ENCODE assay signal across 21 cellular contexts in genomic region chr1:62682531-62682930, GRCh38. TPM values are rescaled to one million over a fixed set of nuclear protein-coding genes. Genes with fewer than 3 reads are reported as not detected.
A peak's percentile ranks its signal among the peaks of the same experiment; 100 is the strongest.
DNase-seq lines count a peak whose midpoint lies in the region; ATAC-seq, FAIRE-seq and TF ChIP-seq lines count a peak whose summit lies in the region.
"Had no signal": no experiment of that assay in that cellular context is flagged by ENCODE, and none has a peak within 500 bp of the region (broad histone marks: within the 10 kb centered on the region; RNA-seq: fewer than 3 reads in every experiment).

No MANE protein-coding gene starts in this region.

- in situ Hi-C loops in HepG2 (cut with HindIII; ENCODE audit: extremely low pct_ligation_motif_present, low pct_unique_long_range_greater_than_20kb): no loop called here

- FAIRE-seq in HepG2 (lab: Jason Lieb, UNC): no peak
- FAIRE-seq: A204.1 had no signal

- no peak overlapping the region for H3K9ac ChIP-seq in HepG2 (ENCODE audit: insufficient read depth, low read depth, low read length)

- POLR2A ChIA-PET in HepG2 (lab: Yijun Ruan, JAX): interaction anchor here (0.6 to 1.4 kb wide), 3 partner anchors 9 to 496 kb away, joined by 3 read pairs; no protein-coding TSS in a partner anchor

- H3K27me3 ChIP-seq in HepG2 (ENCODE audit: control insufficient read depth in 1 of 2, insufficient read depth in 2 of 2, low read length in 2 of 2): no peaks in the 10 kb centered on the region; a peak in 1 of 5 replicates
- no peaks in the 10 kb centered on the region for H3K27me3 ChIP-seq in right lobe of liver
- H3K27me3 ChIP-seq: cardiac muscle cell, esophagus muscularis mucosa, hepatocyte had no signal

- no peak for TF ChIP-seq RAD21 in HepG2 (CRISPR knock-in tag; IDR thresholded peaks at IDR 0.05)

- H3K9me3 Mint-ChIP-seq in stimulated activated effector memory CD8-positive, alpha-beta T cell treated with anti-CD3 and anti-CD28 coated beads, Interleukin-12 subunit alpha, Interleukin-12 subunit beta, amount 100 ng/mL, for 72 hours: no peaks in the 10 kb centered on the region
- H3K9me3 Mint-ChIP-seq: activated naive CD8-positive, alpha-beta T cell treated with anti-CD3 and anti-CD28 coated beads, Interleukin-2, amount 10 ng/mL, durations not matched to agents 7 days and 5 days; activated T-helper 17 cell treated with anti-CD3 and anti-CD28 coated beads, Interleukin-2, amount 50 U/mL, for 72 hours; stimulated activated memory B cell treated with anti-CD40 and anti-IgM and Interleukin-4, amounts not matched to agents 10 μg/mL and 1 μg/mL and 100 μg/mL, for 72 hours had no signal

- H3K4me2 ChIP-seq in HepG2 (ENCODE audit: low read depth, low read length): peak overlapping the region; percentile 33; the same call in 1 of the 2 replicates
- H3K4me2 ChIP-seq: hepatocyte had no signal

- H3K9me3 ChIP-seq in HepG2 (ENCODE audit: low read length): no peaks in the 10 kb centered on the region
- no peaks in the 10 kb centered on the region for H3K9me3 ChIP-seq in right lobe of liver
- H3K9me3 ChIP-seq: esophagus muscularis mucosa had no signal

- peaks cover 3% of the 10 kb centered on the region for H4K20me1 ChIP-seq in HepG2 (ENCODE audit: insufficient read depth, low read length)

- no peak overlapping the region for H3K27ac Mint-ChIP-seq in stimulated activated effector memory CD8-positive, alpha-beta T cell treated with anti-CD3 and anti-CD28 coated beads, Interleukin-12 subunit alpha, Interleukin-12 subunit beta, amount 100 ng/mL, for 72 hours
- H3K27ac Mint-ChIP-seq: activated CD8-positive, alpha-beta memory T cell treated with anti-CD3 and anti-CD28 coated beads, Interleukin-2, amount 10 ng/mL, durations not matched to agents 7 days and 5 days; activated naive CD8-positive, alpha-beta T cell treated with anti-CD3 and anti-CD28 coated beads, Interleukin-2, amount 10 ng/mL, durations not matched to agents 7 days and 5 days; activated T-helper 17 cell treated with anti-CD3 and anti-CD28 coated beads, Interleukin-2, amount 50 U/mL, for 72 hours; stimulated activated memory B cell treated with anti-CD40 and anti-IgM and Interleukin-4, amounts not matched to agents 10 μg/mL and 1 μg/mL and 100 μg/mL, for 72 hours had no signal

- CTCF ChIA-PET in HepG2 (lab: Yijun Ruan, JAX; ENCODE audit: low intra/inter-chr PET ratio, low total read pairs): no interaction called here

- H3K4me1 ChIP-seq in HepG2 (ENCODE audit: insufficient read depth, low read length) (peaks cover 62% of the 10 kb centered on the region), right lobe of liver (peaks cover 0 to 11% (median 3%) of the 10 kb centered on the region in 4 donors)

- H3K36me3 ChIP-seq in HepG2 (replicated peaks in 1 of 2; ENCODE audit: control insufficient read depth in 1 of 2, insufficient read depth in 2 of 2, low read length in 2 of 2): peaks cover 0 to 2% of the 10 kb centered on the region in 2 experiments; a peak in 1 of 5 replicates
- no peaks in the 10 kb centered on the region for H3K36me3 ChIP-seq in right lobe of liver
- H3K36me3 ChIP-seq: cardiac muscle cell, esophagus muscularis mucosa had no signal

- H3K4me3 ChIP-seq in HepG2 (replicated peaks in 1 of 3; ENCODE audit: insufficient read depth in 1 of 3, low read depth in 2 of 3, low read length in 3 of 3) (no peak overlapping the region), right lobe of liver (no peak overlapping the region), foreskin fibroblast (ENCODE audit: low read depth in 1 of 2, low read length in 2 of 2) (no peak overlapping the region)
- H3K4me3 ChIP-seq: cardiac muscle cell, esophagus muscularis mucosa, hepatocyte had no signal

- TF ChIP-seq POLR2A in HepG2 (IDR thresholded peaks at IDR 0.05; ENCODE audit: insufficient read depth in 1 of 2, low read depth in 2 of 2, low read length in 2 of 2) (no peak), right lobe of liver (IDR thresholded peaks at IDR 0.05) (no peak)

- no peak overlapping the region for H3K4me3 Mint-ChIP-seq in stimulated activated effector memory CD8-positive, alpha-beta T cell treated with anti-CD3 and anti-CD28 coated beads, Interleukin-12 subunit alpha, Interleukin-12 subunit beta, amount 100 ng/mL, for 72 hours
- H3K4me3 Mint-ChIP-seq: activated CD8-positive, alpha-beta memory T cell treated with anti-CD3 and anti-CD28 coated beads, Interleukin-2, amount 10 ng/mL, durations not matched to agents 7 days and 5 days; activated naive CD8-positive, alpha-beta T cell treated with anti-CD3 and anti-CD28 coated beads, Interleukin-2, amount 10 ng/mL, durations not matched to agents 7 days and 5 days; activated T-helper 17 cell treated with anti-CD3 and anti-CD28 coated beads, Interleukin-2, amount 50 U/mL, for 72 hours; stimulated activated memory B cell treated with anti-CD40 and anti-IgM and Interleukin-4, amounts not matched to agents 10 μg/mL and 1 μg/mL and 100 μg/mL, for 72 hours had no signal

- DNase-seq in HepG2 (ENCODE audit: low spot score): peak; percentile 39
- DNase-seq in right lobe of liver: no peak
- peak; percentile 46 for DNase-seq in astrocyte of the hippocampus (ENCODE audit: low read depth, low spot score)
- peak; percentile 10 to 41 for DNase-seq in foreskin fibroblast
- DNase-seq in NCI-H446 (lab: John Stamatoyannopoulos, UW): no peak
- DNase-seq in stimulated activated effector memory CD8-positive, alpha-beta T cell treated with anti-CD3 and anti-CD28 coated beads, Interleukin-12 subunit alpha, Interleukin-12 subunit beta, amount 100 ng/mL, for 72 hours (ENCODE audit: low spot score in 2 of 2): no peak
- DNase-seq in NCI-H2171 (lab: John Stamatoyannopoulos, UW): no peak
- no peak for DNase-seq in GM20000 (ENCODE audit: low spot score)
- DNase-seq: activated CD4-positive, alpha-beta T cell treated with anti-CD3 and anti-CD28 coated beads for 4 hours; activated CD8-positive, alpha-beta memory T cell treated with anti-CD3 and anti-CD28 coated beads, Interleukin-2, amount 10 ng/mL, durations not matched to agents 7 days and 5 days; activated naive CD8-positive, alpha-beta T cell treated with anti-CD3 and anti-CD28 coated beads, Interleukin-2, amount 10 ng/mL, durations not matched to agents 7 days and 5 days; C1 segment of cervical spinal cord; islet precursor cell; NCI-H2029 treated with DMSO at 0.1 percent for 48 hours; NCI-H524 treated with DMSO at 0.1 percent for 48 hours had no signal

- BruUV-seq in HepG2 (replicated peaks; lab: Mats Ljungman, UMichigan): no TSS peak

- H3K27ac ChIP-seq in HepG2 (ENCODE audit: extremely low read length, insufficient read depth, low read length) (peak overlapping the region; percentile 32), right lobe of liver (no peak overlapping the region)
- H3K27ac ChIP-seq: cardiac muscle cell, esophagus muscularis mucosa, hepatocyte had no signal

- no peaks in the 10 kb centered on the region for H3K36me3 Mint-ChIP-seq in stimulated activated effector memory CD8-positive, alpha-beta T cell treated with anti-CD3 and anti-CD28 coated beads, Interleukin-12 subunit alpha, Interleukin-12 subunit beta, amount 100 ng/mL, for 72 hours
- H3K36me3 Mint-ChIP-seq: activated CD8-positive, alpha-beta memory T cell treated with anti-CD3 and anti-CD28 coated beads, Interleukin-2, amount 10 ng/mL, durations not matched to agents 7 days and 5 days; activated naive CD8-positive, alpha-beta T cell treated with anti-CD3 and anti-CD28 coated beads, Interleukin-2, amount 10 ng/mL, durations not matched to agents 7 days and 5 days; stimulated activated memory B cell treated with anti-CD40 and anti-IgM and Interleukin-4, amounts not matched to agents 10 μg/mL and 1 μg/mL and 100 μg/mL, for 72 hours had no signal

- no peak overlapping the region for H2AFZ ChIP-seq in HepG2 (ENCODE audit: low read length)
- H2AFZ ChIP-seq: hepatocyte had no signal

- peaks cover 13% of the 10 kb centered on the region for H3K4me1 Mint-ChIP-seq in stimulated activated effector memory CD8-positive, alpha-beta T cell treated with anti-CD3 and anti-CD28 coated beads, Interleukin-12 subunit alpha, Interleukin-12 subunit beta, amount 100 ng/mL, for 72 hours

- ATAC-seq in HepG2 (peak; percentile 50; the same call in 1 of the 3 replicates), right lobe of liver (no peak)
- ATAC-seq in stimulated activated effector memory CD8-positive, alpha-beta T cell treated with anti-CD3 and anti-CD28 coated beads, Interleukin-12 subunit alpha, Interleukin-12 subunit beta, amount 100 ng/mL, for 72 hours: no peak
- ATAC-seq: activated CD8-positive, alpha-beta memory T cell treated with anti-CD3 and anti-CD28 coated beads, Interleukin-2, amount 10 ng/mL, durations not matched to agents 7 days and 5 days; activated T-helper 17 cell treated with anti-CD3 and anti-CD28 coated beads, Interleukin-2, amount 50 U/mL, for 72 hours; stimulated activated memory B cell treated with anti-CD40 and anti-IgM and Interleukin-4, amounts not matched to agents 10 μg/mL and 1 μg/mL and 100 μg/mL, for 72 hours had no signal

- H3K79me2 ChIP-seq in HepG2 (ENCODE audit: insufficient read depth, low read length): peaks cover 80% of the 10 kb centered on the region

- intact Hi-C loops in HepG2 (cut with micrococcal nuclease; ENCODE audit: unreplicated experiment): no loop called here
- intact Hi-C loops in right lobe of liver (cut with DNase I): no loop called here

- no peak for TF ChIP-seq EP300 in HepG2 (IDR thresholded peaks at IDR 0.05; ENCODE audit: low read depth in 2 of 2, low read length in 2 of 2)
- TF ChIP-seq EP300 in HepG2 (CRISPR knock-in tag; IDR thresholded peaks at IDR 0.05; ENCODE audit: borderline replicate concordance): no peak

- TF ChIP-seq CTCF in HepG2 (CRISPR knock-in tag; IDR thresholded peaks at IDR 0.05) (no peak), right lobe of liver (IDR thresholded peaks at IDR 0.05) (no peak), foreskin fibroblast (IDR thresholded peaks at IDR 0.05; ENCODE audit: low read depth, low read length) (no peak), GM20000 (IDR thresholded peaks at IDR 0.05; ENCODE audit: extremely low read depth, missing control alignments) (no peak)

RNA-seq across cellular contexts. Expression of gene DOCK7, which starts 5.7 kb away (rescaled TPM):
- total RNA-seq in HepG2 (2016; rRNA removed; fragmentation: Illumina TruSeq; extraction: Trizol) (45.7 and 86.5 TPM in 2 replicates), right lobe of liver (10 to 100 TPM; 14.1 to 28.4 (median 20.1) TPM)
- total RNA-seq in HepG2 (2016; cell fraction: cytosol; rRNA removed; fragmentation: Illumina TruSeq; extraction: Trizol; ENCODE audit: low read depth): 46.8 and 74.6 TPM in 2 replicates
- total RNA-seq in HepG2 (2016; cell fraction: insoluble cytoplasmic fraction; rRNA removed; fragmentation: Illumina TruSeq; extraction: Trizol): 45.2 and 92.2 TPM in 2 replicates
- 21.4 and 37.0 TPM in 2 replicates for total RNA-seq in HepG2 (2016; cell fraction: membrane; rRNA removed; fragmentation: Illumina TruSeq; extraction: Trizol)
- total RNA-seq in HepG2 (2016; cell fraction: nucleus; rRNA removed; fragmentation: Illumina TruSeq; extraction: Trizol): 59.1 and 70.9 TPM in 2 replicates
- 63.7 and 67.2 TPM in 2 replicates for polyA plus RNA-seq in HepG2 (2011; rRNA removed)
- polyA plus RNA-seq in HepG2 (2011; cell fraction: cytosol; rRNA removed): 19.3 and 26.1 TPM in 2 replicates
- 30.9 and 36.5 TPM in 2 replicates for polyA plus RNA-seq in HepG2 (2011; cell fraction: nucleus; rRNA removed)
- 54.6 and 80.6 TPM in 2 replicates for polyA plus RNA-seq in HepG2 (2012)
- polyA plus RNA-seq in HepG2 (2016; cell fraction: cytosol; fragmentation: Illumina TruSeq; extraction: Trizol; ENCODE audit: low read depth): 54.4 and 111 TPM in 2 replicates
- polyA plus RNA-seq in HepG2 (2016; cell fraction: insoluble cytoplasmic fraction; fragmentation: Illumina TruSeq; extraction: Trizol; ENCODE audit: low read depth): 56.4 and 65.2 TPM in 2 replicates
- polyA plus RNA-seq in HepG2 (2016; cell fraction: membrane; fragmentation: Illumina TruSeq; extraction: Trizol; ENCODE audit: low read depth): 31.9 and 34.2 TPM in 2 replicates
- polyA plus RNA-seq in HepG2 (2016; cell fraction: nucleus; fragmentation: Illumina TruSeq; extraction: Trizol; ENCODE audit: insufficient read depth, low read depth): 38.7 and 80.4 TPM in 2 replicates
- polyA minus RNA-seq in HepG2 (2011; rRNA and poly(A)+ RNA removed; ENCODE audit: low replicate concordance): 19.1 and 113 TPM in 2 replicates
- 121 and 128 TPM in 2 replicates for polyA minus RNA-seq in HepG2 (2011; cell fraction: cytosol; rRNA and poly(A)+ RNA removed)
- polyA minus RNA-seq in HepG2 (2011; cell fraction: nucleus; rRNA and poly(A)+ RNA removed): 289 and 321 TPM in 2 replicates

Comparison
In these comparisons a context has a peak if more than half of its experiments do, and no peak if none do; other contexts are left out.
1. DNase-seq: peak in HepG2 (single experiment), astrocyte of the hippocampus (single experiment) and foreskin fibroblast (2 of 2); none in right lobe of liver (0 of 3), NCI-H446 (0 of 2), stimulated activated effector memory CD8-positive, alpha-beta T cell treated with anti-CD3 and anti-CD28 coated beads, Interleukin-12 subunit alpha, Interleukin-12 subunit beta, amount 100 ng/mL, for 72 hours (0 of 2), NCI-H2171 (single experiment) and GM20000 (single experiment).